ENCODE assay signal across 8 cellular contexts in genomic region chr3:128794067-128794768, GRCh38.
A peak's percentile ranks its signal among the peaks of the same experiment; 100 is the strongest.
DNase-seq lines count a peak whose midpoint lies in the region; ATAC-seq and TF ChIP-seq lines count a peak whose summit lies in the region.

No MANE protein-coding gene starts in this region.

- H3K4me1 Mint-ChIP-seq in activated T-helper 2 cell treated with anti-CD3 and anti-CD28 coated beads, Interferon-gamma antibody, Interleukin-2, Interleukin-4, amounts not matched to agents 10 μg/mL and 5 μg/mL and 100 μg/mL, durations not matched to agents 14 hours and 24 hours and 36 hours (ENCODE audit: low read depth), result peaks cover 57% of the 10 kb centered on the region

- no peaks in the 10 kb centered on the region for H3K36me3 ChIP-seq in hepatocyte (replicated peaks; ENCODE audit: insufficient read depth, low read depth)
- peaks cover 20 to 36% (median 32%) of the 10 kb centered on the region in 5 donors for H3K36me3 ChIP-seq in subcutaneous abdominal adipose tissue (ENCODE audit: control insufficient read depth in 5 of 5, insufficient read depth in 5 of 5, low read length in 5 of 5)

- no peak overlapping the region for H3K4me3 ChIP-seq in hepatocyte
- H3K4me3 ChIP-seq in subcutaneous abdominal adipose tissue (ENCODE audit: low read depth in 1 of 5, low read length in 5 of 5), result no peak overlapping the region

- no peaks in the 10 kb centered on the region for H3K27me3 ChIP-seq in hepatocyte
- no peaks in the 10 kb centered on the region for H3K27me3 ChIP-seq in subcutaneous abdominal adipose tissue (ENCODE audit: control insufficient read depth in 5 of 5, insufficient read depth in 4 of 5, low read length in 5 of 5)

- DNase-seq in AG08396 (ENCODE audit: low spot score) (peak; percentile 62), hepatocyte (ENCODE audit: low spot score) (peak; percentile 16), NCI-H1048 (lab: John Stamatoyannopoulos, UW) (no peak)
- no peak for DNase-seq in activated T-helper 2 cell treated with anti-CD3 and anti-CD28 coated beads, Interferon-gamma antibody, Interleukin-2, Interleukin-4, amounts not matched to agents 10 μg/mL and 5 μg/mL and 100 μg/mL, durations not matched to agents 14 hours and 24 hours and 36 hours (ENCODE audit: low spot score)

- H3K27me3 Mint-ChIP-seq in activated T-helper 2 cell treated with anti-CD3 and anti-CD28 coated beads, Interferon-gamma antibody, Interleukin-2, Interleukin-4, amounts not matched to agents 10 μg/mL and 5 μg/mL and 100 μg/mL, durations not matched to agents 14 hours and 24 hours and 36 hours (ENCODE audit: low read depth), result no peaks in the 10 kb centered on the region

- peak overlapping the region; percentile 93 for H3K27ac Mint-ChIP-seq in activated T-helper 2 cell treated with anti-CD3 and anti-CD28 coated beads, Interferon-gamma antibody, Interleukin-2, Interleukin-4, amounts not matched to agents 10 μg/mL and 5 μg/mL and 100 μg/mL, durations not matched to agents 14 hours and 24 hours and 36 hours

- no peak for TF ChIP-seq CTCF in hepatocyte (IDR thresholded peaks at IDR 0.05; ENCODE audit: poor library complexity)

- H3K4me2 ChIP-seq in hepatocyte, result no peak overlapping the region

- peak overlapping the region; percentile 49 for H3K4me3 Mint-ChIP-seq in activated T-helper 2 cell treated with anti-CD3 and anti-CD28 coated beads, Interferon-gamma antibody, Interleukin-2, Interleukin-4, amounts not matched to agents 10 μg/mL and 5 μg/mL and 100 μg/mL, durations not matched to agents 14 hours and 24 hours and 36 hours (ENCODE audit: low read depth)

- peaks cover 61% of the 10 kb centered on the region for H4K20me1 ChIP-seq in hepatocyte (ENCODE audit: insufficient read depth, poor library complexity, severe bottlenecking)

- peak overlapping the region in 1 of 5 donors; percentile 8 for H3K9ac ChIP-seq in subcutaneous abdominal adipose tissue (ENCODE audit: low read length in 5 of 5)

- peaks cover 47% of the 10 kb centered on the region for H3K36me3 Mint-ChIP-seq in activated T-helper 2 cell treated with anti-CD3 and anti-CD28 coated beads, Interferon-gamma antibody, Interleukin-2, Interleukin-4, amounts not matched to agents 10 μg/mL and 5 μg/mL and 100 μg/mL, durations not matched to agents 14 hours and 24 hours and 36 hours (ENCODE audit: low read depth)

- H2AFZ ChIP-seq in hepatocyte, result no peak overlapping the region

- no peaks in the 10 kb centered on the region for H3K9me3 Mint-ChIP-seq in activated T-helper 2 cell treated with anti-CD3 and anti-CD28 coated beads, Interferon-gamma antibody, Interleukin-2, Interleukin-4, amounts not matched to agents 10 μg/mL and 5 μg/mL and 100 μg/mL, durations not matched to agents 14 hours and 24 hours and 36 hours

- no peaks in the 10 kb centered on the region for H3K9me3 ChIP-seq in hepatocyte (ENCODE audit: low read depth)
- H3K9me3 ChIP-seq in subcutaneous abdominal adipose tissue (ENCODE audit: control insufficient read depth in 5 of 5, low read length in 5 of 5), result no peaks in the 10 kb centered on the region

- H3K27ac ChIP-seq in hepatocyte (peak overlapping the region; percentile 17), subcutaneous abdominal adipose tissue (ENCODE audit: low read depth, low read length) (peak overlapping the region; percentile 51)

- H3K9me2 ChIP-seq in hepatocyte (replicated peaks; ENCODE audit: insufficient read depth), result no peaks in the 10 kb centered on the region

- H3K4me1 ChIP-seq in hepatocyte (ENCODE audit: insufficient read depth), result no peaks in the 10 kb centered on the region
- peaks cover 0 to 22% (median 8%) of the 10 kb centered on the region in 5 donors for H3K4me1 ChIP-seq in subcutaneous abdominal adipose tissue (ENCODE audit: control insufficient read depth in 5 of 5, insufficient read depth in 5 of 5, low read length in 5 of 5)

- 96% methylated on average over 2 of the region's 2 CpGs for WGBS in hepatocyte (ENCODE audit: low lambda C conversion rate, missing lambda C conversion rate)

- intact Hi-C loops in activated T-helper 2 cell treated with anti-CD3 and anti-CD28 coated beads, Interferon-gamma antibody, Interleukin-2, Interleukin-4, amounts not matched to agents 10 μg/mL and 5 μg/mL and 100 μg/mL, durations not matched to agents 14 hours and 24 hours and 36 hours (cut with micrococcal nuclease), result loop anchor here (1.0 to 2.0 kb wide), 3 partner anchors 10 to 175 kb away; no protein-coding TSS in a partner anchor

- ATAC-seq in HG03108 (IDR thresholded peaks at IDR 0.05; ENCODE audit: unreplicated experiment) (peak; percentile 21), GM21723 (IDR thresholded peaks at IDR 0.05; ENCODE audit: unreplicated experiment) (no peak), HG03460 (IDR thresholded peaks at IDR 0.05; ENCODE audit: unreplicated experiment) (no peak)

- H3K79me2 ChIP-seq in hepatocyte, result peaks cover 95% of the 10 kb centered on the region

Comparison
In these comparisons a context has a peak if more than half of its experiments do, and no peak if none do; other contexts are left out.
1. DNase-seq: peak in AG08396 (single experiment) and hepatocyte (single experiment); none in activated T-helper 2 cell treated with anti-CD3 and anti-CD28 coated beads, Interferon-gamma antibody, Interleukin-2, Interleukin-4, amounts not matched to agents 10 μg/mL and 5 μg/mL and 100 μg/mL, durations not matched to agents 14 hours and 24 hours and 36 hours (single experiment) and NCI-H1048 (single experiment).